ENCODE assay signal across 8 cellular contexts in genomic region chr6:37239950-37240713, GRCh38. TPM values are rescaled to one million over a fixed set of nuclear protein-coding genes. Genes with fewer than 3 reads are reported as not detected.
DNase-seq lines count a peak whose midpoint lies in the region; ATAC-seq and TF ChIP-seq lines count a peak whose summit lies in the region.

No MANE protein-coding gene starts in this region.

- TF ChIP-seq POLR2A in NB4 (IDR thresholded peaks at IDR 0.05; ENCODE audit: extremely low read depth, insufficient read length) = no peak

- no peak for TF ChIP-seq CTCF in AG04449 (IDR thresholded peaks at IDR 0.05; ENCODE audit: insufficient read depth, low read length, missing control alignments)
- no peak for TF ChIP-seq CTCF in NB4 (IDR thresholded peaks at IDR 0.05; ENCODE audit: low read depth, low read length)
- no peak for TF ChIP-seq CTCF in left lung (IDR thresholded peaks at IDR 0.05)

- peak; percentile 46 for ATAC-seq in GM18909 (IDR thresholded peaks at IDR 0.05; ENCODE audit: poor library complexity, unreplicated experiment)
- ATAC-seq in left lung = peak; percentile 53
- no peak for ATAC-seq in GM18867 (IDR thresholded peaks at IDR 0.05; ENCODE audit: unreplicated experiment)

- H3K4me3 ChIP-seq in AG04449 (ENCODE audit: low read depth, low read length) (no peak overlapping the region), NB4 (ENCODE audit: low read depth, low read length) (no peak overlapping the region), left lung (no peak overlapping the region)

- POLR2A ChIA-PET in AG04449 (lab: Yijun Ruan, JAX) = no interaction called here

- H3K4me1 ChIP-seq in left lung = peaks cover 14 to 47% of the 10 kb centered on the region in 2 donors

- DNase-seq in AG04449 (ENCODE audit: low read depth, low spot score) (peak; percentile 88), NB4 (ENCODE audit: low read depth) (peak; percentile 91), UCSD-AML1 (lab: John Stamatoyannopoulos, UW; ENCODE audit: unreplicated experiment) (peak; percentile 82), brain pericyte (ENCODE audit: low read depth, low spot score) (peak; percentile 89), left lung (peak; percentile 70 to 93)
- peak; percentile 88 for DNase-seq in stimulated activated CD4-positive, alpha-beta T cell treated with anti-CD3 and anti-CD28 coated beads, Interleukin-4, amount 100 ng/mL, for 24 hours

- H3K9me3 ChIP-seq in left lung = no peaks in the 10 kb centered on the region

- no peaks in the 10 kb centered on the region for H3K36me3 ChIP-seq in left lung

- intact Hi-C loops in left lung (cut with DNase I) = no loop called here

- H3K27me3 ChIP-seq in left lung = no peaks in the 10 kb centered on the region

- peak overlapping the region; percentile 71 to 72 for H3K27ac ChIP-seq in left lung

- CTCF ChIA-PET in AG04449 (lab: Yijun Ruan, JAX) = interaction anchor here (1.0 kb wide), 1 partner anchor 222 kb away, joined by 3 read pairs; no protein-coding TSS in a partner anchor

RNA-seq across cellular contexts. Expression of gene TBC1D22B, which starts 17.4 kb away (rescaled TPM):
- 10 to 100 TPM; 10.7 to 12.4 TPM for total RNA-seq in left lung

RNA-seq across cellular contexts. Expression of gene TMEM217, which starts 17.8 kb away (rescaled TPM):
- 1 to 10 TPM; 2.1 to 5.3 TPM for total RNA-seq in left lung
